In the genomic region with DNA sequence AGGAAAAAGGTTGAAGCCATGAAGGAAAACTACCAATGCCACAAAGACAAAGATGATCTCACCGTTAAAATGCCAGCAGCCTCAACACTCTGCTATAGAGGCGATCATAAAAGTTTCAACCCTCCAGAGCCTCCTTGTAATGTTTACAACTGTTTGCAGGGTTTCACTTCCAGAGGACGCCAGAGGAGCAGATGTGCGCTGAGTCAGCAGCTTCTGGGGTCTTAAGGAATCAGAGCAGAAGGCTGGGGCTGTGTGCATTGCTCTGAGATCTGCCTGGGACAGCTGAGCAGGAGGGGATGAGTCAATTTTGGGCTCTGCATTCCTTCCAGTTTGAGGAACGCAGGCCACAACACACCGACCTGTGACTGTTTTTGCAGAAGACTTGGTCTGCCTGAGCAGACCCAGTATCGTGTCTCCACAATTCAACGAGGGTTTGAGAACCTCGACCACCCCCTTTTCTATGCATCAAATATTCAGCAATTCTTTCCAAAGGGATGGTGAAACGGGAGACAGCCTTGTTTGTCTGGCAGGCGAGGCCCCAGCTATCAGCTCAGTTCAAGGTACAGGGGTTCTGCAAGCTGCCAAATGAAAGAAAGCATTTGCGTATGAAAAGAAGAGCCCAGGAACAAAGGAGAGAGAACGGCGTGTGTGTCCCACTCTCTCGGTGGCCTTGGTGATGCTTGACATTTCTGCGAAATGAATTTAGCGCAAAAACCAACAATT, we compare ENCODE assay signal across 9 cellular contexts.
DNase-seq lines count a peak whose midpoint lies in the region; ATAC-seq and TF ChIP-seq lines count a peak whose summit lies in the region.
"Had no signal": no experiment of that assay in that cellular context is flagged by ENCODE, and none has a peak within 500 bp of the region (broad histone marks: within the 10 kb centered on the region; RNA-seq: fewer than 3 reads in every experiment).

No MANE protein-coding gene starts in this region.

- ATAC-seq in WTC11: peak; percentile 76
- no peak for ATAC-seq in left colon

- POLR2A ChIA-PET in AG04450 (lab: Yijun Ruan, JAX) (no interaction called here), HEK293 (lab: Yijun Ruan, JAX) (no interaction called here), WTC11 (lab: Charles Lee) (interaction anchor here (1.1 kb wide), 1 partner anchor 60 kb away, joined by 3 read pairs; no protein-coding TSS in a partner anchor)

- no peaks in the 10 kb centered on the region for H3K9me3 Mint-ChIP-seq in WTC11

- DNase-seq in AG04450 (ENCODE audit: low read depth, low spot score) (peak; percentile 65), WTC11 (ENCODE audit: low spot score) (peak; percentile 25), left colon (peak; percentile 38 to 43), NCI-H345 (lab: John Stamatoyannopoulos, UW) (no peak), sigmoid colon (no peak), GM20000 (ENCODE audit: low spot score) (no peak)
- no peak for DNase-seq in stimulated activated CD8-positive, alpha-beta memory T cell treated with anti-CD3 and anti-CD28 coated beads, Interleukin-4, amount 100 ng/mL, for 48 hours

- H3K4me3 ChIP-seq in AG04450 (ENCODE audit: low read depth, low read length): peak overlapping the region; percentile 13; the same call in 1 of the 2 replicates
- H3K4me3 ChIP-seq in HEK293 (ENCODE audit: low read depth, low read length): no peak overlapping the region
- H3K4me3 ChIP-seq in sigmoid colon: no peak overlapping the region
- H3K4me3 ChIP-seq: cardiac muscle cell had no signal

- WGBS in sigmoid colon, 2 donors: 19 to 24% methylated on average over 17 of the region's 17 CpGs

- H3K9me3 ChIP-seq in AG04450 (ENCODE audit: control insufficient read depth, insufficient read depth, low read length) (peaks cover 6% of the 10 kb centered on the region; the same call in 1 of the 2 replicates), HEK293 (ENCODE audit: control insufficient read depth, insufficient read depth, low read depth, low read length) (no peaks in the 10 kb centered on the region), sigmoid colon (no peaks in the 10 kb centered on the region)

- H3K27me3 Mint-ChIP-seq in WTC11 (ENCODE audit: low read depth): peaks cover 8% of the 10 kb centered on the region

- intact Hi-C loops in left colon (cut with DNase I, micrococcal nuclease) (no loop called here), sigmoid colon (cut with DNase I) (no loop called here)

- no peaks in the 10 kb centered on the region for H3K27me3 ChIP-seq in AG04450 (ENCODE audit: control insufficient read depth, insufficient read depth, low read length)
- H3K27me3 ChIP-seq in sigmoid colon: no peaks in the 10 kb centered on the region

- H3K4me3 Mint-ChIP-seq in WTC11: peak overlapping the region; percentile 60

- H3K36me3 ChIP-seq in HEK293 (ENCODE audit: control insufficient read depth in 2 of 2, insufficient read depth in 1 of 2, low read length in 2 of 2) (no peaks in the 10 kb centered on the region), sigmoid colon (no peaks in the 10 kb centered on the region)
- H3K36me3 ChIP-seq: cardiac muscle cell had no signal

- no peak for TF ChIP-seq EP300 in sigmoid colon (IDR thresholded peaks at IDR 0.05)

- H3K27ac ChIP-seq in AG04450 (ENCODE audit: low read depth, low read length): peak overlapping the region; percentile 22
- no peak overlapping the region for H3K27ac ChIP-seq in HEK293 (ENCODE audit: extremely low read depth, low read depth, low read length)
- no peak overlapping the region for H3K27ac ChIP-seq in sigmoid colon
- H3K27ac ChIP-seq: cardiac muscle cell had no signal

- CTCF ChIA-PET in AG04450 (lab: Charles Lee): interaction anchor here (0.8 to 3.4 kb wide), 3 partner anchors 26 to 69 kb away, joined by 3 to 17 read pairs (median 3); no protein-coding TSS in a partner anchor
- CTCF ChIA-PET in HEK293 (lab: Yijun Ruan, JAX): interaction anchor here (0.6 to 1.4 kb wide), 2 partner anchors 26 to 753 kb away, joined by 3 to 4 read pairs; no protein-coding TSS in a partner anchor
- CTCF ChIA-PET in WTC11 (lab: Charles Lee): interaction anchor here (0.7 to 5.6 kb wide), 6 partner anchors 26 to 350 kb away, joined by 3 to 35 read pairs (median 10); partner anchors contain the start of gene NPTX2

- peak overlapping the region; percentile 76 for H3K27ac Mint-ChIP-seq in WTC11

- TF ChIP-seq POLR2A in sigmoid colon (IDR thresholded peaks at IDR 0.05): no peak

- no peak for TF ChIP-seq CTCF in AG04450 (IDR thresholded peaks at IDR 0.05; ENCODE audit: low read depth, low read length)
- TF ChIP-seq CTCF in HEK293 (tag by site-specific recombination; IDR thresholded peaks at IDR 0.05): no peak
- TF ChIP-seq CTCF in WTC11 (IDR thresholded peaks at IDR 0.05): no peak
- TF ChIP-seq CTCF in sigmoid colon (IDR thresholded peaks at IDR 0.05): no peak
- no peak for TF ChIP-seq CTCF in GM20000 (IDR thresholded peaks at IDR 0.05; ENCODE audit: extremely low read depth, missing control alignments)

- peaks cover 38% of the 10 kb centered on the region for H3K4me1 Mint-ChIP-seq in WTC11

- no peaks in the 10 kb centered on the region for H3K36me3 Mint-ChIP-seq in WTC11

- H3K4me1 ChIP-seq in HEK293 (ENCODE audit: control insufficient read depth, insufficient read depth, low read length) (no peaks in the 10 kb centered on the region; the same call in 1 of the 2 replicates), sigmoid colon (peaks cover 0 to 9% (median 4%) of the 10 kb centered on the region in 4 donors)

TF ChIP-seq in HEK293, 187 proteins besides CTCF, POLR2A, EP300 and RAD21 (continues in another document):
- TF ChIP-seq, protein P1, sequence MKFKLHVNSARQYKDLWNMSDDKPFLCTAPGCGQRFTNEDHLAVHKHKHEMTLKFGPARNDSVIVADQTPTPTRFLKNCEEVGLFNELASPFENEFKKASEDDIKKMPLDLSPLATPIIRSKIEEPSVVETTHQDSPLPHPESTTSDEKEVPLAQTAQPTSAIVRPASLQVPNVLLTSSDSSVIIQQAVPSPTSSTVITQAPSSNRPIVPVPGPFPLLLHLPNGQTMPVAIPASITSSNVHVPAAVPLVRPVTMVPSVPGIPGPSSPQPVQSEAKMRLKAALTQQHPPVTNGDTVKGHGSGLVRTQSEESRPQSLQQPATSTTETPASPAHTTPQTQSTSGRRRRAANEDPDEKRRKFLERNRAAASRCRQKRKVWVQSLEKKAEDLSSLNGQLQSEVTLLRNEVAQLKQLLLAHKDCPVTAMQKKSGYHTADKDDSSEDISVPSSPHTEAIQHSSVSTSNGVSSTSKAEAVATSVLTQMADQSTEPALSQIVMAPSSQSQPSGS (tag by site-specific recombination; IDR thresholded peaks at IDR 0.05; ENCODE audit: low read depth): peak; percentile 40; the same call in 1 of the 2 replicates
- 0 out of 2 replicates have a peak, but pooled peaks have one; percentile 42 for TF ChIP-seq ZNF335 (tag by site-specific recombination; conservative IDR thresholded peaks at IDR 0.05)

TF ChIP-seq in WTC11, 78 proteins besides CTCF, POLR2A, EP300 and RAD21:
- no peak for TF ChIP-seq ATF6 (CRISPR knock-in tag; IDR thresholded peaks at IDR 0.05)
- TF ChIP-seq NFATC4 (CRISPR knock-in tag; IDR thresholded peaks at IDR 0.05): no peak
TF ChIP-seq in WTC11: peak in this region for 0.

Comparison
In these comparisons a context has a peak if more than half of its experiments do, and no peak if none do; other contexts are left out.
1. DNase-seq: peak in AG04450 (single experiment), WTC11 (single experiment) and left colon (2 of 2); none in NCI-H345 (single experiment), sigmoid colon (single experiment), GM20000 (single experiment) and stimulated activated CD8-positive, alpha-beta memory T cell treated with anti-CD3 and anti-CD28 coated beads, Interleukin-4, amount 100 ng/mL, for 48 hours (single experiment).